Comparison of ENCODE assay signal across 19 cellular contexts in the genomic region with DNA sequence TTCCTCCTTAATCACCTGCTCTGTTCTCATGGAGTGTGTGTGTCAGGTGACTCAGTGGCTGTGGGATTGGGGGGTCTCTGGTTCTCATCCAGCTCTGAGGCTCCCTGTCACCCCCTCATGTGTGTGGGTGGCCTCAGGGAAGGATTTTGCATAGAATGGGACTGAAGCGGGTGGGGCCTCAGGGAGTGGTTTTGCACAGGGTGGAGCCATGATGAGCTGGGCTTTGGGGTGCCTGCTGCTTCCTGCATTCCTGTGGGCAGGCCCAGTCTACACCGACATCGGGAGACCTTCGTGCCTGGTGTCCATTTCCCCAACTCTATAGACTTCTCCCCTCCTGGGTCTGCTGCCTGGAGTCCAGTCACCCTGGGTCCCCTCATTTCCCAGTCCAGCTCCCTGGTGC.
"Had no signal": no experiment of that assay in that cellular context is flagged by ENCODE, and none has a peak within 500 bp of the region (broad histone marks: within the 10 kb centered on the region; RNA-seq: fewer than 3 reads in every experiment).

No MANE protein-coding gene starts in this region.

- H3K4me1 Mint-ChIP-seq: memory B cell had no signal

- DNase-seq: effector CD8-positive, alpha-beta T cell; glutamatergic neuron; kidney; left cardiac atrium; left ventricle myocardium inferior; lower lobe of right lung; naive B cell; right lobe of liver; spleen; stimulated activated CD4-positive, alpha-beta T cell treated with anti-CD3 and anti-CD28 coated beads, Interleukin-15, amount 100 ng/mL, for 24 hours; stimulated activated CD4-positive, alpha-beta T cell treated with anti-CD3 and anti-CD28 coated beads, Interleukin-1b, Interleukin-23, amount 100 ng/mL, for 48 hours; stimulated activated CD4-positive, alpha-beta T cell treated with anti-CD3 and anti-CD28 coated beads, Interleukin-4, amount 100 ng/mL, for 24 hours; stomach; substantia nigra; transverse colon had no signal

- H3K36me3 Mint-ChIP-seq: memory B cell had no signal

- H3K4me3 Mint-ChIP-seq: memory B cell; naive B cell; nephron; stimulated activated memory B cell treated with anti-CD40 and anti-IgM and Interleukin-4, amounts not matched to agents 10 μg/mL and 1 μg/mL and 100 μg/mL, for 72 hours had no signal

- ATAC-seq: gastroesophageal sphincter; left cardiac atrium; lower lobe of right lung; stimulated activated memory B cell treated with anti-CD40 and anti-IgM and Interleukin-4, amounts not matched to agents 10 μg/mL and 1 μg/mL and 100 μg/mL, for 72 hours had no signal

- H3K27ac Mint-ChIP-seq: memory B cell; stimulated activated memory B cell treated with anti-CD40 and anti-IgM and Interleukin-4, amounts not matched to agents 10 μg/mL and 1 μg/mL and 100 μg/mL, for 72 hours had no signal
